In genomic region chr2:57698935-57699449, GRCh38 we compare ENCODE assay signal across 25 cellular contexts.
DNase-seq lines count a peak whose midpoint lies in the region; ATAC-seq and TF ChIP-seq lines count a peak whose summit lies in the region.
"Had no signal": no experiment of that assay in that cellular context is flagged by ENCODE, and none has a peak within 500 bp of the region (broad histone marks: within the 10 kb centered on the region; RNA-seq: fewer than 3 reads in every experiment).

No MANE protein-coding gene starts in this region.

- H3K27me3 Mint-ChIP-seq in activated T-helper 2 cell treated with anti-CD3 and anti-CD28 coated beads, Interferon-gamma antibody, Interleukin-2, Interleukin-4, amounts not matched to agents 10 μg/mL and 5 μg/mL and 100 μg/mL, durations not matched to agents 14 hours and 24 hours and 36 hours (ENCODE audit: low read depth) = no peaks in the 10 kb centered on the region
- H3K27me3 Mint-ChIP-seq: activated naive CD4-positive, alpha-beta T cell treated with anti-CD3 and anti-CD28 coated beads, Interleukin-2, amount 50 U/mL, for 24 hours; IgD-negative memory B cell had no signal

- POLR2A ChIA-PET in RWPE1 (lab: Yijun Ruan, JAX; ENCODE audit: low non-redundant PET) = no interaction called here

- no peaks in the 10 kb centered on the region for H3K4me1 Mint-ChIP-seq in activated T-helper 2 cell treated with anti-CD3 and anti-CD28 coated beads, Interferon-gamma antibody, Interleukin-2, Interleukin-4, amounts not matched to agents 10 μg/mL and 5 μg/mL and 100 μg/mL, durations not matched to agents 14 hours and 24 hours and 36 hours (ENCODE audit: low read depth)
- H3K4me1 Mint-ChIP-seq: activated naive CD4-positive, alpha-beta T cell treated with anti-CD3 and anti-CD28 coated beads, Interleukin-2, amount 50 U/mL, for 24 hours had no signal

- no peaks in the 10 kb centered on the region for H3K9me3 ChIP-seq in BLaER1 treated with 17β-estradiol and CSF1 and Interleukin-3, amounts not matched to agents 10 nM and 100 nM (replicated peaks in 1 of 11)
- H3K9me3 ChIP-seq: colonic mucosa, heart right ventricle, lower lobe of right lung, MG63, transverse colon had no signal

- H4K20me1 ChIP-seq in BLaER1 treated with 17β-estradiol and CSF1 and Interleukin-3, amounts not matched to agents 10 nM and 100 nM = no peaks in the 10 kb centered on the region

- H3K27me3 ChIP-seq in BLaER1 treated with 17β-estradiol and CSF1 and Interleukin-3, amounts not matched to agents 10 nM and 100 nM = no peaks in the 10 kb centered on the region
- H3K27me3 ChIP-seq: colonic mucosa, heart right ventricle, MG63, transverse colon had no signal

- H3K4me3 Mint-ChIP-seq in activated T-helper 2 cell treated with anti-CD3 and anti-CD28 coated beads, Interferon-gamma antibody, Interleukin-2, Interleukin-4, amounts not matched to agents 10 μg/mL and 5 μg/mL and 100 μg/mL, durations not matched to agents 14 hours and 24 hours and 36 hours (ENCODE audit: low read depth) = no peak overlapping the region
- H3K4me3 Mint-ChIP-seq: activated naive CD4-positive, alpha-beta T cell treated with anti-CD3 and anti-CD28 coated beads, Interleukin-2, amount 50 U/mL, for 24 hours; neural crest cell had no signal

- no peak for ATAC-seq in HG03280 (IDR thresholded peaks at IDR 0.05; ENCODE audit: unreplicated experiment)
- ATAC-seq: esophagus mucosa, heart right ventricle, lower lobe of right lung had no signal

- H3K9me3 Mint-ChIP-seq in activated T-helper 2 cell treated with anti-CD3 and anti-CD28 coated beads, Interferon-gamma antibody, Interleukin-2, Interleukin-4, amounts not matched to agents 10 μg/mL and 5 μg/mL and 100 μg/mL, durations not matched to agents 14 hours and 24 hours and 36 hours = no peaks in the 10 kb centered on the region
- H3K9me3 Mint-ChIP-seq: activated naive CD4-positive, alpha-beta T cell treated with anti-CD3 and anti-CD28 coated beads, Interleukin-2, amount 50 U/mL, for 24 hours; IgD-negative memory B cell; neural crest cell had no signal

- H3K27ac ChIP-seq in BLaER1 treated with 17β-estradiol and CSF1 and Interleukin-3, amounts not matched to agents 10 nM and 100 nM = no peak overlapping the region
- no peak overlapping the region for H3K27ac ChIP-seq in RWPE1
- H3K27ac ChIP-seq: colonic mucosa, heart right ventricle, lower lobe of right lung, parathyroid adenoma, transverse colon had no signal

- intact Hi-C loops in activated T-helper 2 cell treated with anti-CD3 and anti-CD28 coated beads, Interferon-gamma antibody, Interleukin-2, Interleukin-4, amounts not matched to agents 10 μg/mL and 5 μg/mL and 100 μg/mL, durations not matched to agents 14 hours and 24 hours and 36 hours (cut with micrococcal nuclease) = no loop called here

- no peak overlapping the region for H3K4me3 ChIP-seq in BLaER1 treated with 17β-estradiol and CSF1 and Interleukin-3, amounts not matched to agents 10 nM and 100 nM
- H3K4me3 ChIP-seq in LNCaP clone FGC (ENCODE audit: low read depth, low read length) = no peak overlapping the region
- H3K4me3 ChIP-seq: colonic mucosa, heart right ventricle, lower lobe of right lung, MG63, transverse colon had no signal

- TF ChIP-seq CTCF in LNCaP clone FGC (IDR thresholded peaks at IDR 0.05; ENCODE audit: control insufficient read depth, extremely low read depth, insufficient read depth) (no peak), RWPE1 (conservative IDR thresholded peaks at IDR 0.05; ENCODE audit: low read depth) (no peak)

- H3K4me2 ChIP-seq in BLaER1 treated with 17β-estradiol and CSF1 and Interleukin-3, amounts not matched to agents 10 nM and 100 nM = peak overlapping the region in 7 of 11 experiments; percentile 22 to 52 (median 43); a peak in 12 of 22 replicates

- H3K9ac ChIP-seq in BLaER1 treated with 17β-estradiol and CSF1 and Interleukin-3, amounts not matched to agents 10 nM and 100 nM = no peak overlapping the region
- H3K9ac ChIP-seq: parathyroid adenoma had no signal

- peaks cover 0 to 17% (median 12%) of the 10 kb centered on the region in 10 experiments; a peak in 13 of 20 replicates for H3K4me1 ChIP-seq in BLaER1 treated with 17β-estradiol and CSF1 and Interleukin-3, amounts not matched to agents 10 nM and 100 nM
- H3K4me1 ChIP-seq: colonic mucosa, heart right ventricle, lower lobe of right lung, parathyroid adenoma, transverse colon had no signal

- no peak overlapping the region for H3K27ac Mint-ChIP-seq in activated T-helper 2 cell treated with anti-CD3 and anti-CD28 coated beads, Interferon-gamma antibody, Interleukin-2, Interleukin-4, amounts not matched to agents 10 μg/mL and 5 μg/mL and 100 μg/mL, durations not matched to agents 14 hours and 24 hours and 36 hours
- H3K27ac Mint-ChIP-seq: activated naive CD4-positive, alpha-beta T cell treated with anti-CD3 and anti-CD28 coated beads, Interleukin-2, amount 50 U/mL, for 24 hours; IgD-negative memory B cell had no signal

- DNase-seq in LNCaP clone FGC (ENCODE audit: low read depth) (peak; percentile 2), NCI-H526 treated with DMSO at 0.1 percent for 48 hours (lab: John Stamatoyannopoulos, UW) (peak; percentile 31), germinal center (ENCODE audit: low spot score) (peak; percentile 4), RWPE1 (ENCODE audit: low spot score) (no peak), NCI-H1417 treated with DMSO at 0.1 percent for 48 hours (lab: John Stamatoyannopoulos, UW) (no peak)
- no peak for DNase-seq in activated T-helper 2 cell treated with anti-CD3 and anti-CD28 coated beads, Interferon-gamma antibody, Interleukin-2, Interleukin-4, amounts not matched to agents 10 μg/mL and 5 μg/mL and 100 μg/mL, durations not matched to agents 14 hours and 24 hours and 36 hours (ENCODE audit: low spot score)
- DNase-seq: activated CD4-positive, alpha-beta T cell treated with anti-CD3 and anti-CD28 coated beads, Interleukin-2, amount 50 U/mL, for 4 hours; colonic mucosa; foreskin fibroblast; GOT3; heart right ventricle; kidney glomerular epithelial cell; lower lobe of right lung; MG63; NCI-H1417; NCI-H774; stimulated activated CD4-positive, alpha-beta T cell treated with anti-CD3 and anti-CD28 coated beads, Interleukin-2, amount 100 ng/mL, for 24 hours; transverse colon had no signal

- no peaks in the 10 kb centered on the region for H3K36me3 Mint-ChIP-seq in activated T-helper 2 cell treated with anti-CD3 and anti-CD28 coated beads, Interferon-gamma antibody, Interleukin-2, Interleukin-4, amounts not matched to agents 10 μg/mL and 5 μg/mL and 100 μg/mL, durations not matched to agents 14 hours and 24 hours and 36 hours (ENCODE audit: low read depth)
- H3K36me3 Mint-ChIP-seq: activated naive CD4-positive, alpha-beta T cell treated with anti-CD3 and anti-CD28 coated beads, Interleukin-2, amount 50 U/mL, for 24 hours had no signal

- H3K36me3 ChIP-seq in BLaER1 treated with 17β-estradiol and CSF1 and Interleukin-3, amounts not matched to agents 10 nM and 100 nM = no peaks in the 10 kb centered on the region
- H3K36me3 ChIP-seq: colonic mucosa, heart right ventricle, lower lobe of right lung, MG63, transverse colon had no signal

- CTCF ChIA-PET in RWPE1 (lab: Yijun Ruan, JAX) = interaction anchor here (0.7 kb wide), 1 partner anchor 114 kb away, joined by 3 read pairs; no protein-coding TSS in a partner anchor

Comparison
In these comparisons a context has a peak if more than half of its experiments do, and no peak if none do; other contexts are left out.
1. DNase-seq: peak in LNCaP clone FGC (single experiment), NCI-H526 treated with DMSO at 0.1 percent for 48 hours (single experiment) and germinal center (single experiment); none in RWPE1 (single experiment), NCI-H1417 treated with DMSO at 0.1 percent for 48 hours (single experiment) and activated T-helper 2 cell treated with anti-CD3 and anti-CD28 coated beads, Interferon-gamma antibody, Interleukin-2, Interleukin-4, amounts not matched to agents 10 μg/mL and 5 μg/mL and 100 μg/mL, durations not matched to agents 14 hours and 24 hours and 36 hours (single experiment).